ENCODE assay signal across 8 cellular contexts in genomic region chr11:128503231-128503991, GRCh38.
A peak's percentile ranks its signal among the peaks of the same experiment; 100 is the strongest.
DNase-seq lines count a peak whose midpoint lies in the region; ATAC-seq and TF ChIP-seq lines count a peak whose summit lies in the region.

No MANE protein-coding gene starts in this region.

- H3K9me3 ChIP-seq in DOHH2 (ENCODE audit: control insufficient read depth, insufficient read depth, low read length), result no peaks in the 10 kb centered on the region

- H3K9me2 ChIP-seq in DOHH2 (replicated peaks; ENCODE audit: control insufficient read depth, low read length), result no peaks in the 10 kb centered on the region

- H3K27me3 ChIP-seq in DOHH2 (ENCODE audit: control insufficient read depth, low read length), result no peaks in the 10 kb centered on the region

- H3K79me2 ChIP-seq in DOHH2 (ENCODE audit: control insufficient read depth, low read length), result peaks cover 100% of the 10 kb centered on the region

- H3K4me2 ChIP-seq in DOHH2 (ENCODE audit: low read length), result peak overlapping the region; percentile 71

- H3K9me3 Mint-ChIP-seq in central memory CD8-positive, alpha-beta T cell, result no peaks in the 10 kb centered on the region
- H3K9me3 Mint-ChIP-seq in nephron, result no peaks in the 10 kb centered on the region

- DNase-seq in NCI-H82 (lab: John Stamatoyannopoulos, UW), result peak; percentile 57
- no peak for DNase-seq in central memory CD8-positive, alpha-beta T cell (ENCODE audit: low spot score in 2 of 2)
- no peak for DNase-seq in superior temporal gyrus (ENCODE audit: extremely low spot score)
- DNase-seq in GM13977 (ENCODE audit: low spot score), result no peak
- DNase-seq in midbrain (lab: John Stamatoyannopoulos, UW), result no peak

- peaks cover 100% of the 10 kb centered on the region for H3K4me1 ChIP-seq in DOHH2 (ENCODE audit: control insufficient read depth, low read length)

- H3K4me1 Mint-ChIP-seq in central memory CD8-positive, alpha-beta T cell, result peaks cover 93% of the 10 kb centered on the region
- peaks cover 89% of the 10 kb centered on the region for H3K4me1 Mint-ChIP-seq in nephron

- peaks cover 81% of the 10 kb centered on the region for H3K36me3 Mint-ChIP-seq in central memory CD8-positive, alpha-beta T cell (ENCODE audit: insufficient read depth)
- peaks cover 16% of the 10 kb centered on the region for H3K36me3 Mint-ChIP-seq in nephron (ENCODE audit: low read depth)

- peak overlapping the region; percentile 91 for H3K27ac Mint-ChIP-seq in central memory CD8-positive, alpha-beta T cell (ENCODE audit: low read depth)
- peak overlapping the region; percentile 5 to 89 (median 13) for H3K27ac Mint-ChIP-seq in nephron

- peak; percentile 63 for ATAC-seq in central memory CD8-positive, alpha-beta T cell (replicated peaks; ENCODE audit: extremely low read depth, poor library complexity, severe bottlenecking)
- ATAC-seq in GM21515 (IDR thresholded peaks at IDR 0.05; ENCODE audit: unreplicated experiment), result no peak

- in situ Hi-C loops in GM13977 (cut with MboI; ENCODE audit: low pct_unique_long_range_greater_than_20kb, low sequenced_read_pairs, unreplicated experiment), result no loop called here

- peak overlapping the region; percentile 48 for H3K4me3 ChIP-seq in DOHH2 (ENCODE audit: low read length)

- TF ChIP-seq CTCF in DOHH2 (IDR thresholded peaks at IDR 0.05; ENCODE audit: low read depth, low read length, poor library complexity, severe bottlenecking), result no peak
- no peak for TF ChIP-seq CTCF in nephron (IDR thresholded peaks at IDR 0.05; ENCODE audit: unreplicated experiment in 3 of 3)
- TF ChIP-seq CTCF in GM13977 (IDR thresholded peaks at IDR 0.05; ENCODE audit: extremely low read depth, insufficient read depth, missing control alignments), result no peak

- H4K20me1 ChIP-seq in DOHH2 (ENCODE audit: control insufficient read depth, insufficient read depth, low read depth, low read length), result peaks cover 69% of the 10 kb centered on the region

- no peaks in the 10 kb centered on the region for H3K27me3 Mint-ChIP-seq in central memory CD8-positive, alpha-beta T cell
- H3K27me3 Mint-ChIP-seq in nephron (ENCODE audit: low read depth), result peaks cover 20% of the 10 kb centered on the region

- H3K27ac ChIP-seq in DOHH2 (ENCODE audit: low read depth, low read length), result peak overlapping the region; percentile 58

- peak overlapping the region; percentile 98 for H3K4me3 Mint-ChIP-seq in central memory CD8-positive, alpha-beta T cell
- H3K4me3 Mint-ChIP-seq in nephron, result no peak overlapping the region

- peaks cover 22% of the 10 kb centered on the region for H3F3A ChIP-seq in DOHH2 (ENCODE audit: control insufficient read depth, insufficient read depth)

- H3K36me3 ChIP-seq in DOHH2 (ENCODE audit: control insufficient read depth, low read length), result peaks cover 97% of the 10 kb centered on the region
